Comparison of ENCODE assay signal across 19 cellular contexts in the genomic region with DNA sequence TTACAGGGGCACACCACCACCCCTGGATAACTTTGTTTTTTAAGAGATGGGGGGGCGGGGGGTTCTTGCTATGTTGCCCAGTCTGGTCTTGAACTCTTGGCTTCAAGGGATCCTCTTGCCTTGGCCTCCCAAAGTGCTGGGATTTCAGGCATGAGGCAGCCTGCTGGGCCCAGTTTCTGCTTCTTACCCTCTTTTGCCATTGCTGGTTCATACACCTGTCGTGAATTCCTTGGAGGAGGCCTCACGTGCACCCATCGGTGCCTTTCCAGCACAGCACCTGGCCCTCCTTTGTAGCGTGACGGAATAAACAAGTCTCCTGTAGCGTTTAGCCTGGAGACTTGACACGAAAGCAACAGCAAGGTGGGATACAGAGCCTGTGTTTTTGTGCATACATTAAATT.
DNase-seq lines count a peak whose midpoint lies in the region; ATAC-seq and TF ChIP-seq lines count a peak whose summit lies in the region.
"Had no signal": no experiment of that assay in that cellular context is flagged by ENCODE, and none has a peak within 500 bp of the region (broad histone marks: within the 10 kb centered on the region; RNA-seq: fewer than 3 reads in every experiment).

No MANE protein-coding gene starts in this region.

- peaks cover 8 to 26% (median 23%) of the 10 kb centered on the region in 4 donors for H3K9me3 ChIP-seq in stomach
- H3K9me3 ChIP-seq: colonic mucosa had no signal

- no peaks in the 10 kb centered on the region for H3K27me3 Mint-ChIP-seq in activated CD8-positive, alpha-beta T cell treated with anti-CD3 and anti-CD28 coated beads, Interleukin-2, amount 10 ng/mL, durations not matched to agents 7 days and 5 days (ENCODE audit: low read depth)
- H3K27me3 Mint-ChIP-seq: activated CD4-positive, alpha-beta T cell treated with anti-CD3 and anti-CD28 coated beads for 36 hours; CD4-positive, CD25-positive, alpha-beta regulatory T cell; IgD-negative memory B cell had no signal

- no peaks in the 10 kb centered on the region for H3K36me3 ChIP-seq in stomach
- H3K36me3 ChIP-seq: colonic mucosa, left lung had no signal

- H3K9me3 Mint-ChIP-seq in activated CD8-positive, alpha-beta T cell treated with anti-CD3 and anti-CD28 coated beads, Interleukin-2, amount 10 ng/mL, durations not matched to agents 7 days and 5 days (ENCODE audit: insufficient read depth), result peaks cover 23% of the 10 kb centered on the region

- H3K27ac Mint-ChIP-seq in activated CD8-positive, alpha-beta T cell treated with anti-CD3 and anti-CD28 coated beads, Interleukin-2, amount 10 ng/mL, durations not matched to agents 7 days and 5 days, result no peak overlapping the region
- H3K27ac Mint-ChIP-seq: activated CD4-positive, alpha-beta T cell treated with anti-CD3 and anti-CD28 coated beads for 36 hours; CD4-positive, CD25-positive, alpha-beta regulatory T cell; IgD-negative memory B cell; nephron progenitor cell had no signal

- no peak overlapping the region for H3K4me3 ChIP-seq in stomach
- H3K4me3 ChIP-seq: body of pancreas, colonic mucosa, left lung, psoas muscle, smooth muscle cell had no signal

- WGBS in stomach, 5 donors, result 84 to 91% (median 85%) methylated on average over 8 of the region's 8 CpGs

- H3K36me3 Mint-ChIP-seq in activated CD8-positive, alpha-beta T cell treated with anti-CD3 and anti-CD28 coated beads, Interleukin-2, amount 10 ng/mL, durations not matched to agents 7 days and 5 days (ENCODE audit: low read depth), result peaks cover 47% of the 10 kb centered on the region

- TF ChIP-seq CTCF in stomach (IDR thresholded peaks at IDR 0.05), result no peak

- no peak overlapping the region for H3K27ac ChIP-seq in stomach
- H3K27ac ChIP-seq: body of pancreas, colonic mucosa, left lung, psoas muscle had no signal

- H3K4me1 Mint-ChIP-seq in activated CD8-positive, alpha-beta T cell treated with anti-CD3 and anti-CD28 coated beads, Interleukin-2, amount 10 ng/mL, durations not matched to agents 7 days and 5 days (ENCODE audit: low read depth), result peaks cover 15% of the 10 kb centered on the region

- no peak for ATAC-seq in activated CD8-positive, alpha-beta T cell treated with anti-CD3 and anti-CD28 coated beads, Interleukin-2, amount 10 ng/mL, durations not matched to agents 7 days and 5 days
- ATAC-seq: body of pancreas, left lung, psoas muscle had no signal

- intact Hi-C loops in stomach (cut with DNase I; ENCODE audit: low total_unique reads), result no loop called here

- no peak for TF ChIP-seq EP300 in stomach (IDR thresholded peaks at IDR 0.05)

- TF ChIP-seq POLR2A in stomach (IDR thresholded peaks at IDR 0.05), result no peak

- no peaks in the 10 kb centered on the region for H3K27me3 ChIP-seq in stomach
- H3K27me3 ChIP-seq: body of pancreas, colonic mucosa, left lung had no signal

- POLR2A ChIA-PET in activated CD8-positive, alpha-beta T cell treated with anti-CD3 and anti-CD28 coated beads, Interleukin-2, amount 10 ng/mL, durations not matched to agents 7 days and 5 days (lab: Charles Lee), result interaction anchor here (0.7 kb wide), 1 partner anchor 14 kb away, joined by 3 read pairs; no protein-coding TSS in a partner anchor

- CTCF ChIA-PET in activated CD8-positive, alpha-beta T cell treated with anti-CD3 and anti-CD28 coated beads, Interleukin-2, amount 10 ng/mL, durations not matched to agents 7 days and 5 days (lab: Charles Lee), result no interaction called here

- H3K4me3 Mint-ChIP-seq in activated CD8-positive, alpha-beta T cell treated with anti-CD3 and anti-CD28 coated beads, Interleukin-2, amount 10 ng/mL, durations not matched to agents 7 days and 5 days, result no peak overlapping the region
- H3K4me3 Mint-ChIP-seq: activated CD4-positive, alpha-beta T cell treated with anti-CD3 and anti-CD28 coated beads for 36 hours; CD4-positive, CD25-positive, alpha-beta regulatory T cell; IgD-negative memory B cell; nephron progenitor cell had no signal

- DNase-seq in activated T-cell treated with anti-CD3 and anti-CD28 coated beads, Interleukin-2, amount 50 U/mL, for 48 hours, result peak; percentile 14 to 16
- no peak for DNase-seq in activated T-cell treated with anti-CD3 and anti-CD28 coated beads for 4 hours
- DNase-seq in NCI-H146 (lab: John Stamatoyannopoulos, UW), result peak; percentile 81
- peak; percentile 7 for DNase-seq in activated CD8-positive, alpha-beta T cell treated with anti-CD3 and anti-CD28 coated beads, Interleukin-2, amount 10 ng/mL, durations not matched to agents 7 days and 5 days
- DNase-seq in stomach, result peak; percentile 14
- DNase-seq in SW480 (ENCODE audit: low spot score), result no peak
- DNase-seq in NOMO-1 treated with DMSO at 0.1 percent for 48 hours (lab: John Stamatoyannopoulos, UW; ENCODE audit: unreplicated experiment), result no peak
- no peak for DNase-seq in cerebellar nuclear complex (lab: John Stamatoyannopoulos, UW)
- DNase-seq: body of pancreas; CD4-positive, CD25-positive, alpha-beta regulatory T cell; colonic mucosa; DND-41; glutamatergic neuron; psoas muscle had no signal

- H3K4me1 ChIP-seq in stomach, result no peaks in the 10 kb centered on the region
- H3K4me1 ChIP-seq: body of pancreas, colonic mucosa, left lung, psoas muscle had no signal

Comparison
In these comparisons a context has a peak if more than half of its experiments do, and no peak if none do; other contexts are left out.
1. DNase-seq: peak in activated T-cell treated with anti-CD3 and anti-CD28 coated beads, Interleukin-2, amount 50 U/mL, for 48 hours (2 of 2), NCI-H146 (single experiment), activated CD8-positive, alpha-beta T cell treated with anti-CD3 and anti-CD28 coated beads, Interleukin-2, amount 10 ng/mL, durations not matched to agents 7 days and 5 days (single experiment) and stomach (single experiment); none in activated T-cell treated with anti-CD3 and anti-CD28 coated beads for 4 hours (single experiment), SW480 (single experiment), NOMO-1 treated with DMSO at 0.1 percent for 48 hours (single experiment) and cerebellar nuclear complex (0 of 2).